In the genomic region with DNA sequence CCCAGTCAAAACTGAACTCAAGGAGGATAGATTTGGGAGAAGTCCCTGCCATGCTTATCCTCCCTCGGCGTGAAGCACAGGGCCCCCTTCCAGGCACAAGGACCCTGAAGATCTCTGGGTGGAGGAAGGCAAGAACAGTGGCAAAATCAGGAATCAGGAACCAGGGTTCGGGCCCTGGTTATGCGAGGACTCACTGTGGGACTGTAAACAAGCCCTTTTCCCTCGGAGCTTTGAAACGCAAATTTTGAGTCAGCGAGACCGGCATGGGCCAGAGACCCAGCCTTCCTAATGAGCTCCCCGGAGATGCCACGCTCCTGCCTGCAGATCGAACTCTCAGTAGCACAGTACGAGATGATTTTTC, we compare ENCODE assay signal across 1 cellular context.
TF ChIP-seq lines count a peak whose summit lies in the region.

No MANE protein-coding gene starts in this region.

TF ChIP-seq in IMR-90, 13 proteins besides CTCF, POLR2A, EP300 and RAD21 (continued from another document):
- TF ChIP-seq, protein P1, sequence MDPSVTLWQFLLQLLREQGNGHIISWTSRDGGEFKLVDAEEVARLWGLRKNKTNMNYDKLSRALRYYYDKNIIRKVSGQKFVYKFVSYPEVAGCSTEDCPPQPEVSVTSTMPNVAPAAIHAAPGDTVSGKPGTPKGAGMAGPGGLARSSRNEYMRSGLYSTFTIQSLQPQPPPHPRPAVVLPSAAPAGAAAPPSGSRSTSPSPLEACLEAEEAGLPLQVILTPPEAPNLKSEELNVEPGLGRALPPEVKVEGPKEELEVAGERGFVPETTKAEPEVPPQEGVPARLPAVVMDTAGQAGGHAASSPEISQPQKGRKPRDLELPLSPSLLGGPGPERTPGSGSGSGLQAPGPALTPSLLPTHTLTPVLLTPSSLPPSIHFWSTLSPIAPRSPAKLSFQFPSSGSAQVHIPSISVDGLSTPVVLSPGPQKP (IDR thresholded peaks at IDR 0.05; ENCODE audit: borderline replicate concordance, low read depth, low read length) = no peak
- no peak for TF ChIP-seq CHD1 (IDR thresholded peaks at IDR 0.05; ENCODE audit: low read depth, low read length)
- no peak for TF ChIP-seq BHLHE40 (IDR thresholded peaks at IDR 0.05; ENCODE audit: low read depth, low read length)
- TF ChIP-seq FOS (IDR thresholded peaks at IDR 0.05; ENCODE audit: low read depth, low read length) = no peak
